Comparison of ENCODE assay signal across 1 cellular context in genomic region chr7:30154111-30154587, GRCh38.
TF ChIP-seq lines count a peak whose summit lies in the region.

No MANE protein-coding gene starts in this region.

TF ChIP-seq in K562, 482 proteins besides CTCF, POLR2A, EP300 and RAD21 (continued from another document):
- TF ChIP-seq E2F4 (CRISPR knock-in tag; IDR thresholded peaks at IDR 0.05; ENCODE audit: low read depth) (no peak), RCOR1 (IDR thresholded peaks at IDR 0.05; ENCODE audit: borderline replicate concordance in 1 of 2, low read depth in 2 of 2, low read length in 2 of 2) (peak; percentile 79 to 93), CEBPB (tag; IDR thresholded peaks at IDR 0.05) (peak; percentile 58; the same call in 1 of the 2 replicates), KDM1A (IDR thresholded peaks at IDR 0.05) (peak; percentile 97), POLR2AphosphoS5 (IDR thresholded peaks at IDR 0.05; ENCODE audit: control insufficient read depth, insufficient read depth, low read depth, low read length) (peak; percentile 64; the same call in 1 of the 2 replicates)
